Comparison of ENCODE assay signal across 1 cellular context in genomic region chr2:172513935-172514586, GRCh38.
TF ChIP-seq lines count a peak whose summit lies in the region.

No MANE protein-coding gene starts in this region.

TF ChIP-seq in K562, 482 proteins besides CTCF, POLR2A, EP300 and RAD21 (continued from another document):
- TF ChIP-seq BCLAF1 (IDR thresholded peaks at IDR 0.05; ENCODE audit: borderline replicate concordance in 1 of 2, control insufficient read depth in 1 of 2, low read depth in 2 of 2, low read length in 1 of 2), result no peak
- no peak for TF ChIP-seq NCOA4 (IDR thresholded peaks at IDR 0.05; ENCODE audit: partially characterized antibody)
- TF ChIP-seq GABPB2 (CRISPR knock-in tag; conservative IDR thresholded peaks at IDR 0.05), result no peak
- TF ChIP-seq SLC30A9 (CRISPR knock-in tag; IDR thresholded peaks at IDR 0.05), result no peak
TF ChIP-seq in K562: peak in this region for 23.
